19 cellular contexts compared by ENCODE assay signal in genomic region chr19:38139122-38139521, GRCh38.
DNase-seq lines count a peak whose midpoint lies in the region; ATAC-seq and TF ChIP-seq lines count a peak whose summit lies in the region.
"Had no signal": no experiment of that assay in that cellular context is flagged by ENCODE, and none has a peak within 500 bp of the region (broad histone marks: within the 10 kb centered on the region; RNA-seq: fewer than 3 reads in every experiment).

No MANE protein-coding gene starts in this region.

- H3K9me2 ChIP-seq in SK-N-SH, result no peaks in the 10 kb centered on the region

- peaks cover under 1% of the 10 kb centered on the region for H3K36me3 ChIP-seq in H7 (replicated peaks; ENCODE audit: control insufficient read depth, insufficient read depth, low read length)
- H3K36me3 ChIP-seq in mesendoderm (ENCODE audit: control insufficient read depth, insufficient read depth, low read length), result no peaks in the 10 kb centered on the region
- H3K36me3 ChIP-seq in SK-N-SH (replicated peaks in 1 of 2; ENCODE audit: control insufficient read depth in 1 of 2, insufficient read depth in 2 of 2, low read length in 1 of 2), result peaks cover 0 to 2% of the 10 kb centered on the region in 2 experiments

- H3K27ac ChIP-seq in mesendoderm (ENCODE audit: low read depth, low read length), result no peak overlapping the region
- no peak overlapping the region for H3K27ac ChIP-seq in SK-N-SH (ENCODE audit: low read depth in 2 of 2, low read length in 1 of 2)

- H2AFZ ChIP-seq in SK-N-SH (ENCODE audit: low read depth), result no peak overlapping the region

- H3K27me3 ChIP-seq in H7 (ENCODE audit: control insufficient read depth, insufficient read depth, low read length) (no peaks in the 10 kb centered on the region), mesendoderm (ENCODE audit: insufficient read depth, low read length, poor library complexity) (no peaks in the 10 kb centered on the region), SK-N-SH (ENCODE audit: insufficient read depth) (no peaks in the 10 kb centered on the region)
- H3K27me3 ChIP-seq: BE2C had no signal

- H3K9ac ChIP-seq in mesendoderm (ENCODE audit: low read length) (no peak overlapping the region), SK-N-SH (no peak overlapping the region)

- H4K8ac ChIP-seq in mesendoderm (ENCODE audit: low read depth, low read length), result no peak overlapping the region

- CTCF ChIA-PET in SK-N-SH (lab: Yijun Ruan, JAX), result interaction anchor here (1.1 to 5.6 kb wide), 3 partner anchors 10 to 235 kb away, joined by 3 to 70 read pairs (median 67); partner anchors contain the start of genes SIPA1L3 and WDR87

- WGBS in mesendoderm (ENCODE audit: extremely low coverage, insufficient coverage, low lambda C conversion rate), result no CpG with 5 or more reads among the region's 6 CpGs
- 84% methylated on average over 6 of the region's 6 CpGs for WGBS in SK-N-SH (ENCODE audit: low lambda C conversion rate)

- no peak overlapping the region for H3K4me2 ChIP-seq in mesendoderm (ENCODE audit: low read length)
- H3K4me2 ChIP-seq in SK-N-SH, result no peak overlapping the region

- no peak overlapping the region for H3K56ac ChIP-seq in mesendoderm (ENCODE audit: low read length)

- H3K4me3 ChIP-seq in H7 (ENCODE audit: insufficient read depth, low read depth, low read length) (no peak overlapping the region), mesendoderm (ENCODE audit: low read length) (no peak overlapping the region), SK-N-SH (ENCODE audit: low read depth in 2 of 2, low read length in 1 of 2) (no peak overlapping the region)
- H3K4me3 ChIP-seq: GM12878 had no signal

- no peaks in the 10 kb centered on the region for H3K9me3 ChIP-seq in SK-N-SH
- H3K9me3 ChIP-seq: BE2C had no signal

- no peak for TF ChIP-seq RAD21 in SK-N-SH (IDR thresholded peaks at IDR 0.05; ENCODE audit: low read length)

- POLR2A ChIA-PET in SK-N-SH (lab: Yijun Ruan, JAX), result no interaction called here

- H3F3A ChIP-seq in SK-N-SH (replicated peaks; ENCODE audit: insufficient read depth), result peaks cover 7% of the 10 kb centered on the region

- H2BK5ac ChIP-seq in mesendoderm (ENCODE audit: low read length), result no peak overlapping the region

- no peak for ATAC-seq in HG03039 (IDR thresholded peaks at IDR 0.05; ENCODE audit: unreplicated experiment)
- ATAC-seq: CD8-positive, alpha-beta T cell; GM12878; Panc1; Right ventricle myocardium inferior had no signal

- no peak overlapping the region for H3K23ac ChIP-seq in mesendoderm (ENCODE audit: low read length)

- no peak overlapping the region for H2BK15ac ChIP-seq in mesendoderm (replicated peaks; ENCODE audit: low read depth)

- no peak overlapping the region for H3K18ac ChIP-seq in mesendoderm (ENCODE audit: low read length)

- DNase-seq in NCI-H1417 (lab: John Stamatoyannopoulos, UW) (peak in 2 of 3 experiments; percentile 3 to 34), NCI-H1417 treated with DMSO at 0.1 percent for 48 hours (lab: John Stamatoyannopoulos, UW) (no peak), H7 (peak; percentile 46), NCI-H510A treated with DMSO at 0.1 percent for 48 hours (lab: John Stamatoyannopoulos, UW) (peak; percentile 28), mesendoderm (peak; percentile 49), kidney glomerular epithelial cell (lab: John Stamatoyannopoulos, UW) (no peak), SK-N-SH (no peak)
- DNase-seq: 8988T; BE2C; CD8-positive, alpha-beta T cell; GDM1; HCEC 1CT; NCI-H187 treated with DMSO at 0.1 percent for 48 hours; NCI-H226; NCI-H82 had no signal

- no peak overlapping the region for H3K4ac ChIP-seq in mesendoderm (ENCODE audit: low read depth, low read length)

- H3K79me2 ChIP-seq in mesendoderm (ENCODE audit: control insufficient read depth, insufficient read depth, low read length), result no peaks in the 10 kb centered on the region
- no peaks in the 10 kb centered on the region; the same call in 1 of the 2 replicates for H3K79me2 ChIP-seq in SK-N-SH (ENCODE audit: insufficient read depth)

- no peak overlapping the region for H4K5ac ChIP-seq in mesendoderm (ENCODE audit: low read length)

- no peak overlapping the region for H2AK5ac ChIP-seq in mesendoderm (ENCODE audit: low read length)

- H4K20me1 ChIP-seq in SK-N-SH (ENCODE audit: insufficient read depth), result no peaks in the 10 kb centered on the region

- H2BK120ac ChIP-seq in mesendoderm (ENCODE audit: low read depth, low read length), result no peak overlapping the region

- TF ChIP-seq CTCF in SK-N-SH (IDR thresholded peaks at IDR 0.05), result no peak

- H3K4me1 ChIP-seq in mesendoderm (ENCODE audit: control insufficient read depth, low read depth, low read length) (no peaks in the 10 kb centered on the region), SK-N-SH (ENCODE audit: control insufficient read depth in 1 of 2, insufficient read depth in 2 of 2, low read depth in 1 of 2, low read length in 1 of 2) (no peaks in the 10 kb centered on the region)
- H3K4me1 ChIP-seq: BE2C had no signal

- no peaks in the 10 kb centered on the region for H3K79me1 ChIP-seq in mesendoderm (ENCODE audit: low read length)

- no peak for TF ChIP-seq EP300 in SK-N-SH (IDR thresholded peaks at IDR 0.05; ENCODE audit: borderline replicate concordance in 1 of 2, low read depth in 1 of 2, low read length in 1 of 2)

TF ChIP-seq in SK-N-SH, 30 proteins besides CTCF, POLR2A, EP300 and RAD21:
- TF ChIP-seq SIN3A (IDR thresholded peaks at IDR 0.05; ENCODE audit: borderline replicate concordance, low read depth, low read length) (no peak), RXRA (IDR thresholded peaks at IDR 0.05; ENCODE audit: borderline replicate concordance, low read depth) (no peak)

Comparison
In these comparisons a context has a peak if more than half of its experiments do, and no peak if none do; other contexts are left out.
1. DNase-seq: peak in NCI-H1417 (2 of 3), H7 (single experiment), NCI-H510A treated with DMSO at 0.1 percent for 48 hours (single experiment) and mesendoderm (single experiment); none in NCI-H1417 treated with DMSO at 0.1 percent for 48 hours (single experiment), kidney glomerular epithelial cell (single experiment) and SK-N-SH (single experiment).